In genomic region chr22:37276771-37277170, GRCh38 we compare ENCODE assay signal across 1 cellular context.
TF ChIP-seq lines count a peak whose summit lies in the region.

No MANE protein-coding gene starts in this region.

TF ChIP-seq in H1, 55 proteins besides CTCF, POLR2A, EP300 and RAD21:
- no peak for TF ChIP-seq NRF1 (IDR thresholded peaks at IDR 0.05; ENCODE audit: low read depth, low read length)
- peak; percentile 78 for TF ChIP-seq USF2 (IDR thresholded peaks at IDR 0.05; ENCODE audit: low read length)
